In genomic region chr12:19006626-19007025, GRCh38 we compare ENCODE assay signal across 19 cellular contexts.
A peak's percentile ranks its signal among the peaks of the same experiment; 100 is the strongest.
DNase-seq lines count a peak whose midpoint lies in the region; ATAC-seq, FAIRE-seq and TF ChIP-seq lines count a peak whose summit lies in the region.
"Had no signal": no experiment of that assay in that cellular context is flagged by ENCODE, and none has a peak within 500 bp of the region (broad histone marks: within the 10 kb centered on the region; RNA-seq: fewer than 3 reads in every experiment).

No MANE protein-coding gene starts in this region.

- no peak overlapping the region for H4K91ac ChIP-seq in IMR-90 (ENCODE audit: insufficient read depth, low read depth, low read length)

- no peak overlapping the region for H2AK9ac ChIP-seq in IMR-90 (replicated peaks; ENCODE audit: low read depth, low read length, poor library complexity)

- no peak overlapping the region for H3K56ac ChIP-seq in IMR-90 (ENCODE audit: extremely low read depth, insufficient read depth, low read length)

- no peak overlapping the region for H2AK5ac ChIP-seq in IMR-90 (ENCODE audit: low read depth, low read length)

- CTCF ChIA-PET in HepG2 (lab: Yijun Ruan, JAX; ENCODE audit: low intra/inter-chr PET ratio, low total read pairs) (no interaction called here), IMR-90 (lab: Yijun Ruan, JAX) (interaction anchor here (1.0 kb wide), 1 partner anchor 18 kb away, joined by 3 read pairs; no protein-coding TSS in a partner anchor)

- H3K23ac ChIP-seq in IMR-90 (ENCODE audit: low read depth, low read length), result no peak overlapping the region

- DNase-seq in HepG2 (ENCODE audit: low spot score) (no peak), right lobe of liver (no peak), IMR-90 (no peak), transverse colon (no peak)
- no peak for DNase-seq in activated naive CD4-positive, alpha-beta T cell treated with anti-CD3 and anti-CD28 coated beads, Interleukin-2, amount 50 U/mL, for 72 hours (ENCODE audit: low spot score in 2 of 2)
- DNase-seq in stimulated activated CD4-positive, alpha-beta T cell treated with anti-CD3 and anti-CD28 coated beads, Interleukin-4, amount 100 ng/mL, for 4 hours, result no peak
- DNase-seq: CD4-positive, alpha-beta memory T cell; DMS153; DMS79 treated with DMSO at 0.1 percent for 48 hours; GF-D8; Karpas-422; KBM-7 had no signal

- no peak overlapping the region for H2BK5ac ChIP-seq in IMR-90 (ENCODE audit: low read depth, low read length, poor library complexity, severe bottlenecking)

- intact Hi-C loops in HepG2 (cut with micrococcal nuclease; ENCODE audit: unreplicated experiment) (no loop called here), right lobe of liver (cut with DNase I) (no loop called here), IMR-90 (cut with micrococcal nuclease) (no loop called here), transverse colon (cut with DNase I; ENCODE audit: low total_unique reads) (no loop called here)

- no peak overlapping the region for H3K27ac Mint-ChIP-seq in activated naive CD4-positive, alpha-beta T cell treated with anti-CD3 and anti-CD28 coated beads, Interleukin-2, amount 50 U/mL, for 72 hours
- H3K27ac Mint-ChIP-seq: CD14-positive monocyte; CD4-positive, alpha-beta memory T cell had no signal

- H3K27me3 ChIP-seq in HepG2 (ENCODE audit: control insufficient read depth in 1 of 2, insufficient read depth in 2 of 2, low read length in 2 of 2), result no peaks in the 10 kb centered on the region
- H3K27me3 ChIP-seq in right lobe of liver, result no peaks in the 10 kb centered on the region
- no peaks in the 10 kb centered on the region for H3K27me3 ChIP-seq in IMR-90 (ENCODE audit: control insufficient read depth, insufficient read depth, low read length)
- no peaks in the 10 kb centered on the region for H3K27me3 ChIP-seq in iPS-18a (ENCODE audit: control insufficient read depth, insufficient read depth, low read length)
- no peaks in the 10 kb centered on the region for H3K27me3 ChIP-seq in transverse colon
- H3K27me3 ChIP-seq: BLaER1 had no signal

- H3K36me3 Mint-ChIP-seq in activated naive CD4-positive, alpha-beta T cell treated with anti-CD3 and anti-CD28 coated beads, Interleukin-2, amount 50 U/mL, for 72 hours, result no peaks in the 10 kb centered on the region
- H3K36me3 Mint-ChIP-seq: CD14-positive monocyte; CD4-positive, alpha-beta memory T cell had no signal

- no peak overlapping the region for H4K5ac ChIP-seq in IMR-90 (ENCODE audit: low read depth, low read length)

- dilution Hi-C loops in IMR-90 (cut with HindIII; ENCODE audit: low sequenced_read_pairs, unreplicated experiment), result no loop called here

- H3K9me3 ChIP-seq in HepG2 (ENCODE audit: low read length), result no peaks in the 10 kb centered on the region
- H3K9me3 ChIP-seq in right lobe of liver, result no peaks in the 10 kb centered on the region
- no peaks in the 10 kb centered on the region for H3K9me3 ChIP-seq in IMR-90 (ENCODE audit: control insufficient read depth, insufficient read depth, low read length)
- no peaks in the 10 kb centered on the region for H3K9me3 ChIP-seq in iPS-18a (ENCODE audit: control insufficient read depth, low read depth, low read length)
- no peaks in the 10 kb centered on the region for H3K9me3 ChIP-seq in transverse colon
- H3K9me3 ChIP-seq: A549, BLaER1 had no signal

- TF ChIP-seq EP300 in HepG2 (IDR thresholded peaks at IDR 0.05; ENCODE audit: low read depth in 2 of 2, low read length in 2 of 2) (no peak), HepG2 (CRISPR knock-in tag; IDR thresholded peaks at IDR 0.05; ENCODE audit: borderline replicate concordance) (no peak), transverse colon (IDR thresholded peaks at IDR 0.05; ENCODE audit: low read depth) (no peak)

- no peaks in the 10 kb centered on the region for H3K9me1 ChIP-seq in IMR-90 (ENCODE audit: insufficient read depth, low read length)

- H3K4me1 ChIP-seq in HepG2 (ENCODE audit: insufficient read depth, low read length) (no peaks in the 10 kb centered on the region), right lobe of liver (no peaks in the 10 kb centered on the region), IMR-90 (ENCODE audit: control insufficient read depth, insufficient read depth, low read length) (no peaks in the 10 kb centered on the region), iPS-18a (ENCODE audit: control insufficient read depth, low read depth, low read length) (peaks cover 51% of the 10 kb centered on the region), transverse colon (no peaks in the 10 kb centered on the region)
- H3K4me1 ChIP-seq: BLaER1 had no signal

- in situ Hi-C loops in HepG2 (cut with HindIII; ENCODE audit: extremely low pct_ligation_motif_present, low pct_unique_long_range_greater_than_20kb), result no loop called here
- in situ Hi-C loops in IMR-90 (cut with MboI; ENCODE audit: low sequenced_read_pairs), result no loop called here
- in situ Hi-C loops in transverse colon (cut with MboI; ENCODE audit: low pct_ligation_motif_present in 1 of 4, low pct_unique_long_range_greater_than_20kb in 1 of 4, low sequenced_read_pairs in 3 of 4), result no loop called here

- no peaks in the 10 kb centered on the region for H3K79me2 ChIP-seq in HepG2 (ENCODE audit: insufficient read depth, low read length)

- TF ChIP-seq POLR2A in HepG2 (IDR thresholded peaks at IDR 0.05; ENCODE audit: insufficient read depth in 1 of 2, low read depth in 2 of 2, low read length in 2 of 2), result no peak
- TF ChIP-seq POLR2A in right lobe of liver (IDR thresholded peaks at IDR 0.05), result no peak
- TF ChIP-seq POLR2A in IMR-90 (IDR thresholded peaks at IDR 0.05; ENCODE audit: low read depth, low read length), result no peak
- no peak for TF ChIP-seq POLR2A in transverse colon (IDR thresholded peaks at IDR 0.05)

- no peak overlapping the region for H2BK20ac ChIP-seq in IMR-90 (ENCODE audit: low read depth, low read length)

- H2BK15ac ChIP-seq in IMR-90 (ENCODE audit: low read depth, low read length), result no peak overlapping the region

- no peak overlapping the region for H4K8ac ChIP-seq in IMR-90 (ENCODE audit: low read depth in 2 of 2, low read length in 2 of 2)

- no peak overlapping the region for H2AFZ ChIP-seq in HepG2 (ENCODE audit: low read length)
- H2AFZ ChIP-seq in IMR-90 (replicated peaks; ENCODE audit: low read length, poor library complexity), result no peak overlapping the region

- H3K14ac ChIP-seq in IMR-90 (replicated peaks; ENCODE audit: low read depth, low read length), result no peak overlapping the region

- no peak for ATAC-seq in HepG2
- no peak for ATAC-seq in right lobe of liver
- no peak for ATAC-seq in IMR-90 (ENCODE audit: low read depth)
- no peak for ATAC-seq in activated naive CD4-positive, alpha-beta T cell treated with anti-CD3 and anti-CD28 coated beads, Interleukin-2, amount 50 U/mL, for 72 hours
- ATAC-seq: A549, HCT116 had no signal

- no peaks in the 10 kb centered on the region for H3K36me3 ChIP-seq in HepG2 (replicated peaks in 1 of 2; ENCODE audit: control insufficient read depth in 1 of 2, insufficient read depth in 2 of 2, low read length in 2 of 2)
- H3K36me3 ChIP-seq in right lobe of liver, result no peaks in the 10 kb centered on the region
- H3K36me3 ChIP-seq in IMR-90 (ENCODE audit: control insufficient read depth, insufficient read depth, low read length), result no peaks in the 10 kb centered on the region
- H3K36me3 ChIP-seq in iPS-18a (ENCODE audit: control insufficient read depth, low read depth, low read length), result no peaks in the 10 kb centered on the region
- H3K36me3 ChIP-seq in transverse colon, result no peaks in the 10 kb centered on the region
- H3K36me3 ChIP-seq: BLaER1 had no signal

- no peaks in the 10 kb centered on the region for H4K20me1 ChIP-seq in HepG2 (ENCODE audit: insufficient read depth, low read length)
- H4K20me1 ChIP-seq in IMR-90 (ENCODE audit: insufficient read depth, low read length), result no peaks in the 10 kb centered on the region
- H4K20me1 ChIP-seq: BLaER1 had no signal

- no peak for TF ChIP-seq CTCF in HepG2 (CRISPR knock-in tag; IDR thresholded peaks at IDR 0.05)
- no peak for TF ChIP-seq CTCF in right lobe of liver (IDR thresholded peaks at IDR 0.05)
- no peak for TF ChIP-seq CTCF in IMR-90 (conservative IDR thresholded peaks at IDR 0.05; ENCODE audit: low read depth, low read length)
- no peak for TF ChIP-seq CTCF in transverse colon (IDR thresholded peaks at IDR 0.05)

- FAIRE-seq in HepG2 (lab: Jason Lieb, UNC), result no peak
- FAIRE-seq: A549, HTR-8/SVneo had no signal

- no peak overlapping the region for H3K27ac ChIP-seq in HepG2 (ENCODE audit: extremely low read length, insufficient read depth, low read length)
- H3K27ac ChIP-seq in right lobe of liver, result no peak overlapping the region
- no peak overlapping the region for H3K27ac ChIP-seq in IMR-90 (ENCODE audit: insufficient read depth, low read length)
- peak overlapping the region; percentile 9 for H3K27ac ChIP-seq in iPS-18a (ENCODE audit: low read length)
- no peak overlapping the region for H3K27ac ChIP-seq in transverse colon
- H3K27ac ChIP-seq: 22Rv1, A549, BLaER1 had no signal

- no peak overlapping the region for H3K4ac ChIP-seq in IMR-90 (ENCODE audit: low read depth, low read length)

- H3K9ac ChIP-seq in HepG2 (ENCODE audit: insufficient read depth, low read depth, low read length) (no peak overlapping the region), IMR-90 (ENCODE audit: low read depth, low read length) (no peak overlapping the region), iPS-18a (ENCODE audit: low read length) (no peak overlapping the region)
- H3K9ac ChIP-seq: BLaER1 had no signal

- H3K9me3 Mint-ChIP-seq in activated naive CD4-positive, alpha-beta T cell treated with anti-CD3 and anti-CD28 coated beads, Interleukin-2, amount 50 U/mL, for 72 hours, result peaks cover 0 to 4% of the 10 kb centered on the region in 2 donors
- H3K9me3 Mint-ChIP-seq: CD4-positive, alpha-beta memory T cell had no signal

- H3K18ac ChIP-seq in IMR-90 (ENCODE audit: low read depth, low read length), result no peak overlapping the region

- no peaks in the 10 kb centered on the region for H3K79me1 ChIP-seq in IMR-90 (ENCODE audit: low read depth in 1 of 2, low read length in 2 of 2)

- POLR2A ChIA-PET in HepG2 (lab: Yijun Ruan, JAX) (no interaction called here), IMR-90 (lab: Charles Lee; ENCODE audit: unreplicated experiment) (no interaction called here)

- BruUV-seq in HepG2 (replicated peaks; lab: Mats Ljungman, UMichigan), result no TSS peak
- no TSS peak for BruUV-seq in IMR-90 (replicated peaks; lab: Mats Ljungman, UMichigan)

- WGBS in HepG2 (ENCODE audit: low lambda C conversion rate), result 0% methylated on average over 1 of the region's 1 CpG
- WGBS in right lobe of liver (ENCODE audit: insufficient coverage, low coverage, low lambda C conversion rate, missing lambda C conversion rate), result 87% methylated on average over 1 of the region's 1 CpG
- no CpG with 5 or more reads among the region's 1 CpG for WGBS in IMR-90 (ENCODE audit: extremely low coverage in 2 of 2, insufficient read length in 1 of 2), 2 experiments
- WGBS in transverse colon (ENCODE audit: low coverage in 1 of 2), 2 donors, result 73 to 80% methylated on average over 1 of the region's 1 CpG

- TF ChIP-seq RAD21 in HepG2 (CRISPR knock-in tag; IDR thresholded peaks at IDR 0.05) (no peak), IMR-90 (IDR thresholded peaks at IDR 0.05; ENCODE audit: low read length) (no peak)

- H3K4me3 ChIP-seq in HepG2 (replicated peaks in 1 of 3; ENCODE audit: insufficient read depth in 1 of 3, low read depth in 2 of 3, low read length in 3 of 3), result no peak overlapping the region
- no peak overlapping the region for H3K4me3 ChIP-seq in right lobe of liver
- no peak overlapping the region for H3K4me3 ChIP-seq in IMR-90 (ENCODE audit: insufficient read depth, low read depth, low read length)
- no peak overlapping the region for H3K4me3 ChIP-seq in iPS-18a (ENCODE audit: low read length)
- no peak overlapping the region for H3K4me3 ChIP-seq in transverse colon
- H3K4me3 ChIP-seq: A549, BLaER1 had no signal

- H2BK120ac ChIP-seq in IMR-90 (ENCODE audit: low read depth, low read length), result no peak overlapping the region

- H3K4me2 ChIP-seq in HepG2 (ENCODE audit: low read depth, low read length) (no peak overlapping the region), IMR-90 (ENCODE audit: low read depth, low read length) (no peak overlapping the region)
- H3K4me2 ChIP-seq: A549, BLaER1 had no signal
